10 cellular contexts compared by ENCODE assay signal in the genomic region with DNA sequence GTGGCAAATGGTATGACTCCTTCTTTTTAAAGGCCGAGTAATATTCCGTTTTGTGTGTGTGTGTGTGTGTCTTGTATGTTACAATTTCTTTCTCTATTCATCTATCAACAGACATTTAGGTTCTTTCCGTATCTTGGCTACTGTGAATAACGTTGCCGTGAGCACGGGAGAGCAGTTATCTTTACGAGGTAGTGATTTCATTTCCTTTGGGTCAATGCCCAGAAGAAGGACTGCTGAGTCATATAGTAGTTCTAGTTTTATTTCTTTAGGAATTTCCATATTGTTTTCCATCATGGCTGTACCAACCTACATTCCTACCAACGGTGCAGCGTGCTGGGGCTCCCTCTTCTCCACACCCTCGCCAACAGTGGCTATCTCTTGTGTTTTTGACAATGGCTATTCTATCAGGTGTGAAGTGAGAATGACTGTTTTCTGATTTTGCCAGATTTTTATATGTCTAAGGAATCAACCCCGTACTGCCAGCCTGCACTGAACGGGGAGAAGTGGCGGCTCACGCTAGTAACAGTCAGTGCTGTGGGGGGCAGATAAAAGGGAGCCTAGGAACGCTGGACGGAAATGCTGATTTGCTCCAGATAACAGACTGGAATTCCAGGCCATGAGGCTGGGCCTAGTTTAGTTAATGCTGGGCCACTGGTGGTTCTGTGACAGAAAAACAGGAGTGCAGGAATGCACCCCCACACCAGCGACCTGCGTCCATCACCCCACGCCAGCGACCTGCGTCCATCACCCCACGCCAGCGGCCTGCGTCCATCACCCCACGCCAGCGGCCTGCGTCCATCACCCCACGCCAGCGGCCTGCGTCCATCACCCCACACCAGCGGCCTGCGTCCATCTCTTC.
DNase-seq lines count a peak whose midpoint lies in the region; TF ChIP-seq lines count a peak whose summit lies in the region.
"Had no signal": no experiment of that assay in that cellular context is flagged by ENCODE, and none has a peak within 500 bp of the region (broad histone marks: within the 10 kb centered on the region; RNA-seq: fewer than 3 reads in every experiment).

No MANE protein-coding gene starts in this region.

- H3K9me3 ChIP-seq in fibroblast of lung (ENCODE audit: control insufficient read depth, insufficient read depth, low read depth, low read length) = no peaks in the 10 kb centered on the region
- no peaks in the 10 kb centered on the region for H3K9me3 ChIP-seq in trophoblast cell (ENCODE audit: insufficient read depth, low read depth, low read length)

- no peak overlapping the region for H4K12ac ChIP-seq in trophoblast cell (ENCODE audit: low read depth, low read length)

- peak overlapping the region; percentile 69 for H2AK5ac ChIP-seq in trophoblast cell (ENCODE audit: low read length)

- no CpG with 5 or more reads among the region's 32 CpGs for WGBS in trophoblast cell (ENCODE audit: extremely low coverage, insufficient coverage, insufficient read length)

- H3K27me3 ChIP-seq in fibroblast of lung (ENCODE audit: control insufficient read depth, insufficient read depth, low read length) (no peaks in the 10 kb centered on the region), trophoblast cell (ENCODE audit: insufficient read depth, low read length) (no peaks in the 10 kb centered on the region)

- intact Hi-C loops in activated CD4-positive, alpha-beta T cell treated with anti-CD3 and anti-CD28 coated beads, Interleukin-2, amount 10 ng/mL, durations not matched to agents 24 days and 14 days (cut with micrococcal nuclease) = no loop called here

- H2BK120ac ChIP-seq in trophoblast cell (ENCODE audit: insufficient read depth, low read length, poor library complexity) = no peak overlapping the region

- H3K4me1 ChIP-seq in fibroblast of lung (ENCODE audit: control insufficient read depth, extremely low read depth, insufficient read depth, low read length) = peaks cover 7% of the 10 kb centered on the region
- H3K4me1 ChIP-seq in trophoblast cell (ENCODE audit: control insufficient read depth in 1 of 2, insufficient read depth in 2 of 2, low read length in 2 of 2) = peaks cover 10 to 11% of the 10 kb centered on the region in 2 experiments

- DNase-seq in EH (ENCODE audit: low read depth) (peak; percentile 96), RWPE1 (ENCODE audit: low spot score) (peak; percentile 75), fibroblast of lung (ENCODE audit: low read depth in 2 of 2) (peak; percentile 95), trophoblast cell (peak in 1 of 2 donors; percentile 24), iPS-NIHi7 (ENCODE audit: extremely low spot score) (no peak), middle frontal gyrus (ENCODE audit: extremely low spot score, low spot score) (no peak), cerebellum (ENCODE audit: low spot score) (no peak)
- DNase-seq in activated CD4-positive, alpha-beta T cell treated with anti-CD3 and anti-CD28 coated beads, Interleukin-2, amount 10 ng/mL, durations not matched to agents 24 days and 14 days = no peak
- DNase-seq: NCI-H1417 treated with DMSO at 0.1 percent for 48 hours; stimulated activated CD4-positive, alpha-beta T cell treated with anti-CD3 and anti-CD28 coated beads, Interleukin-4, amount 100 ng/mL, for 1 hour had no signal

- H3K4me3 ChIP-seq in fibroblast of lung (replicated peaks in 1 of 4; ENCODE audit: control extremely low read depth in 1 of 4, insufficient read depth in 1 of 4, low read depth in 3 of 4, low read length in 4 of 4) (no peak overlapping the region), trophoblast cell (ENCODE audit: low read depth, low read length) (no peak overlapping the region)

- H3K27ac Mint-ChIP-seq in activated CD4-positive, alpha-beta T cell treated with anti-CD3 and anti-CD28 coated beads, Interleukin-2, amount 10 ng/mL, durations not matched to agents 24 days and 14 days = no peak overlapping the region

- H3K4me2 ChIP-seq in fibroblast of lung (ENCODE audit: extremely low read depth, insufficient read depth, low read length) = no peak overlapping the region
- no peak overlapping the region for H3K4me2 ChIP-seq in trophoblast cell (ENCODE audit: low read length)

- peak overlapping the region; percentile 89 for H3K27ac ChIP-seq in RWPE1
- H3K27ac ChIP-seq in fibroblast of lung (ENCODE audit: insufficient read depth, low read length) = peak overlapping the region; percentile 67
- no peak overlapping the region for H3K27ac ChIP-seq in trophoblast cell (ENCODE audit: low read depth, low read length)

- H3K27me3 Mint-ChIP-seq in activated CD4-positive, alpha-beta T cell treated with anti-CD3 and anti-CD28 coated beads, Interleukin-2, amount 10 ng/mL, durations not matched to agents 24 days and 14 days = no peaks in the 10 kb centered on the region

- H4K91ac ChIP-seq in trophoblast cell (ENCODE audit: low read depth, low read length) = peak overlapping the region; percentile 48

- H3K4me1 Mint-ChIP-seq in activated CD4-positive, alpha-beta T cell treated with anti-CD3 and anti-CD28 coated beads, Interleukin-2, amount 10 ng/mL, durations not matched to agents 24 days and 14 days = peaks cover 15% of the 10 kb centered on the region

- POLR2A ChIA-PET in RWPE1 (lab: Yijun Ruan, JAX; ENCODE audit: low non-redundant PET) = no interaction called here

- H2BK5ac ChIP-seq in trophoblast cell (ENCODE audit: low read depth, low read length, poor library complexity) = peak overlapping the region; percentile 13

- H3K9ac ChIP-seq in fibroblast of lung (ENCODE audit: insufficient read depth, low read length) = no peak overlapping the region
- H3K9ac ChIP-seq in trophoblast cell (ENCODE audit: low read length) = no peak overlapping the region

- H2BK12ac ChIP-seq in trophoblast cell (ENCODE audit: low read length) = no peak overlapping the region

- no peaks in the 10 kb centered on the region for H3K36me3 ChIP-seq in fibroblast of lung (ENCODE audit: control insufficient read depth, insufficient read depth, low read length)
- H3K36me3 ChIP-seq in trophoblast cell (ENCODE audit: control insufficient read depth in 1 of 2, insufficient read depth in 2 of 2, low read length in 2 of 2) = no peaks in the 10 kb centered on the region

- no peak overlapping the region for H3K4ac ChIP-seq in trophoblast cell (ENCODE audit: low read depth, low read length)

- no peaks in the 10 kb centered on the region for H3K36me3 Mint-ChIP-seq in activated CD4-positive, alpha-beta T cell treated with anti-CD3 and anti-CD28 coated beads, Interleukin-2, amount 10 ng/mL, durations not matched to agents 24 days and 14 days (ENCODE audit: low read depth)

- peak overlapping the region; percentile 51 for H4K8ac ChIP-seq in trophoblast cell (ENCODE audit: low read depth, low read length)

- H3K9me3 Mint-ChIP-seq in activated CD4-positive, alpha-beta T cell treated with anti-CD3 and anti-CD28 coated beads, Interleukin-2, amount 10 ng/mL, durations not matched to agents 24 days and 14 days = no peaks in the 10 kb centered on the region

- no peaks in the 10 kb centered on the region for H4K20me1 ChIP-seq in fibroblast of lung (ENCODE audit: control insufficient read depth, extremely low read depth, insufficient read depth, low read length)

- H3K14ac ChIP-seq in trophoblast cell (ENCODE audit: low read length) = no peak overlapping the region

- H3K18ac ChIP-seq in trophoblast cell (ENCODE audit: low read length) = peak overlapping the region; percentile 33

- H3K4me3 Mint-ChIP-seq in activated CD4-positive, alpha-beta T cell treated with anti-CD3 and anti-CD28 coated beads, Interleukin-2, amount 10 ng/mL, durations not matched to agents 24 days and 14 days = no peak overlapping the region

- no peak for TF ChIP-seq CTCF in RWPE1 (conservative IDR thresholded peaks at IDR 0.05; ENCODE audit: low read depth)
- TF ChIP-seq CTCF in fibroblast of lung (conservative IDR thresholded peaks at IDR 0.05 in 1 of 2, IDR thresholded peaks at IDR 0.05 in 1 of 2; ENCODE audit: low read depth in 1 of 2, low read length in 2 of 2) = no peak

- peaks cover 3% of the 10 kb centered on the region for H3K79me1 ChIP-seq in trophoblast cell (ENCODE audit: low read length)

- no peak overlapping the region for H2AFZ ChIP-seq in fibroblast of lung (ENCODE audit: low read length)
- H2AFZ ChIP-seq in trophoblast cell (ENCODE audit: insufficient read depth, low read length, poor library complexity) = no peak overlapping the region

- CTCF ChIA-PET in RWPE1 (lab: Yijun Ruan, JAX) = interaction anchor here (0.6 kb wide), 1 partner anchor 20 kb away, joined by 3 read pairs; no protein-coding TSS in a partner anchor

- no peaks in the 10 kb centered on the region for H3K79me2 ChIP-seq in fibroblast of lung (ENCODE audit: control insufficient read depth, insufficient read depth, low read length)
- H3K79me2 ChIP-seq in trophoblast cell (ENCODE audit: control insufficient read depth, insufficient read depth, low read length, poor library complexity) = no peaks in the 10 kb centered on the region

- no peak overlapping the region for H3K23ac ChIP-seq in trophoblast cell (ENCODE audit: low read length)

Comparison
In these comparisons a context has a peak if more than half of its experiments do, and no peak if none do; other contexts are left out.
1. DNase-seq: peak in EH (single experiment), RWPE1 (single experiment) and fibroblast of lung (2 of 2); none in iPS-NIHi7 (single experiment), middle frontal gyrus (single experiment), cerebellum (single experiment) and activated CD4-positive, alpha-beta T cell treated with anti-CD3 and anti-CD28 coated beads, Interleukin-2, amount 10 ng/mL, durations not matched to agents 24 days and 14 days (single experiment).